Comparison of ENCODE assay signal across 19 cellular contexts in genomic region chr4:139607302-139608060, GRCh38. TPM values are rescaled to one million over a fixed set of nuclear protein-coding genes. Genes with fewer than 3 reads are reported as not detected.
DNase-seq lines count a peak whose midpoint lies in the region; ATAC-seq and TF ChIP-seq lines count a peak whose summit lies in the region.
"Had no signal": no experiment of that assay in that cellular context is flagged by ENCODE, and none has a peak within 500 bp of the region (broad histone marks: within the 10 kb centered on the region; RNA-seq: fewer than 3 reads in every experiment).

No MANE protein-coding gene starts in this region.

- no peak overlapping the region for H3K4me2 ChIP-seq in SK-N-SH

- TF ChIP-seq EP300 in SK-N-SH (IDR thresholded peaks at IDR 0.05; ENCODE audit: borderline replicate concordance in 1 of 2, low read depth in 1 of 2, low read length in 1 of 2): no peak
- no peak for TF ChIP-seq EP300 in gastroesophageal sphincter (IDR thresholded peaks at IDR 0.05)

- no peak for TF ChIP-seq POLR2A in gastroesophageal sphincter (IDR thresholded peaks at IDR 0.05)

- H3K27ac ChIP-seq in SK-N-SH (ENCODE audit: low read depth in 2 of 2, low read length in 1 of 2) (no peak overlapping the region), SK-N-MC (peak overlapping the region; percentile 26; the same call in 1 of the 2 replicates), thoracic aorta (no peak overlapping the region), gastroesophageal sphincter (no peak overlapping the region)
- H3K27ac ChIP-seq: right atrium auricular region had no signal

- POLR2A ChIA-PET in SK-N-SH (lab: Yijun Ruan, JAX): interaction anchor here (0.6 kb wide), 1 partner anchor 20 kb away, joined by 3 read pairs; no protein-coding TSS in a partner anchor

- H3K9ac ChIP-seq in SK-N-SH: no peak overlapping the region
- no peak overlapping the region for H3K9ac ChIP-seq in SK-N-MC (ENCODE audit: insufficient read length)

- DNase-seq in SK-N-SH (no peak), SK-N-MC (ENCODE audit: low read depth, low spot score) (no peak), fibroblast of mammary gland (ENCODE audit: low read depth) (peak; percentile 62), thoracic aorta (ENCODE audit: low spot score) (no peak), cortex of kidney (lab: John Stamatoyannopoulos, UW) (no peak)
- DNase-seq: 8988T; activated CD8-positive, alpha-beta memory T cell treated with anti-CD3 and anti-CD28 coated beads, Interleukin-2, amount 50 U/mL, for 4 hours; activated naive CD4-positive, alpha-beta T cell treated with anti-CD3 and anti-CD28 coated beads, Interleukin-2, amount 10 ng/mL, durations not matched to agents 7 days and 5 days; CD8-positive, alpha-beta memory T cell; effector CD4-positive, alpha-beta T cell; naive thymus-derived CD8-positive, alpha-beta T cell; NCI-H2171; NCI-H774; stimulated activated CD4-positive, alpha-beta T cell treated with anti-CD3 and anti-CD28 coated beads, Interleukin-2, amount 100 ng/mL, for 24 hours had no signal

- ATAC-seq in SK-N-SH treated with all-trans-retinoic acid at 6 μM for 48 hours: no peak
- ATAC-seq in thoracic aorta (ENCODE audit: insufficient number of reproducible peaks, low FRiP score, low read depth): no peak
- no peak for ATAC-seq in HG02763 (IDR thresholded peaks at IDR 0.05; ENCODE audit: unreplicated experiment)
- ATAC-seq in gastroesophageal sphincter: no peak

- no peaks in the 10 kb centered on the region for H4K20me1 ChIP-seq in SK-N-SH (ENCODE audit: insufficient read depth)

- TF ChIP-seq RAD21 in SK-N-SH (IDR thresholded peaks at IDR 0.05; ENCODE audit: low read length): no peak

- no peak overlapping the region for H3K4me3 ChIP-seq in SK-N-SH (ENCODE audit: low read depth in 2 of 2, low read length in 1 of 2)
- no peak overlapping the region for H3K4me3 ChIP-seq in SK-N-MC
- no peak overlapping the region for H3K4me3 ChIP-seq in fibroblast of mammary gland (ENCODE audit: control insufficient read depth, low read depth, low read length)
- peak overlapping the region; percentile 57 for H3K4me3 ChIP-seq in thoracic aorta
- no peak overlapping the region for H3K4me3 ChIP-seq in gastroesophageal sphincter

- H3F3A ChIP-seq in SK-N-SH (replicated peaks; ENCODE audit: insufficient read depth): peaks cover 4% of the 10 kb centered on the region

- WGBS in SK-N-SH (ENCODE audit: low lambda C conversion rate): 56% methylated on average over 5 of the region's 5 CpGs
- 54 to 72% methylated on average over 4 to 5 of the region's 5 CpGs for WGBS in gastroesophageal sphincter (ENCODE audit: low coverage in 1 of 2), 2 donors

- H3K9me3 ChIP-seq in SK-N-SH (no peaks in the 10 kb centered on the region), SK-N-MC (ENCODE audit: low read depth, low read length) (no peaks in the 10 kb centered on the region), thoracic aorta (no peaks in the 10 kb centered on the region), gastroesophageal sphincter (no peaks in the 10 kb centered on the region)
- H3K9me3 ChIP-seq: breast epithelium, right atrium auricular region had no signal

- H3K27me3 ChIP-seq in SK-N-SH (ENCODE audit: insufficient read depth) (no peaks in the 10 kb centered on the region), thoracic aorta (replicated peaks; ENCODE audit: insufficient read depth) (no peaks in the 10 kb centered on the region), gastroesophageal sphincter (no peaks in the 10 kb centered on the region)
- H3K27me3 ChIP-seq: breast epithelium, right atrium auricular region had no signal

- H3K9me2 ChIP-seq in SK-N-SH: no peaks in the 10 kb centered on the region

- no peaks in the 10 kb centered on the region for H3K36me3 ChIP-seq in SK-N-SH (replicated peaks in 1 of 2; ENCODE audit: control insufficient read depth in 1 of 2, insufficient read depth in 2 of 2, low read length in 1 of 2)
- no peaks in the 10 kb centered on the region for H3K36me3 ChIP-seq in SK-N-MC (ENCODE audit: insufficient read depth, low read length)
- H3K36me3 ChIP-seq in thoracic aorta: no peaks in the 10 kb centered on the region
- no peaks in the 10 kb centered on the region for H3K36me3 ChIP-seq in gastroesophageal sphincter
- H3K36me3 ChIP-seq: breast epithelium, right atrium auricular region had no signal

- H3K4me1 ChIP-seq in SK-N-SH (ENCODE audit: control insufficient read depth in 1 of 2, insufficient read depth in 2 of 2, low read depth in 1 of 2, low read length in 1 of 2): peaks cover 0 to 23% of the 10 kb centered on the region in 2 experiments; a peak in 1 of 4 replicates
- peaks cover 0 to 4% of the 10 kb centered on the region in 2 donors for H3K4me1 ChIP-seq in thoracic aorta (ENCODE audit: control insufficient read depth in 1 of 2, low read depth in 2 of 2)
- no peaks in the 10 kb centered on the region for H3K4me1 ChIP-seq in gastroesophageal sphincter
- H3K4me1 ChIP-seq: breast epithelium, right atrium auricular region had no signal

- CTCF ChIA-PET in SK-N-SH (lab: Yijun Ruan, JAX): interaction anchor here (5.8 kb wide), 1 partner anchor 47 kb away, joined by 157 read pairs; no protein-coding TSS in a partner anchor

- H2AFZ ChIP-seq in SK-N-SH (ENCODE audit: low read depth): no peak overlapping the region

- H3K79me2 ChIP-seq in SK-N-SH (ENCODE audit: insufficient read depth): no peaks in the 10 kb centered on the region

- TF ChIP-seq CTCF in SK-N-SH (IDR thresholded peaks at IDR 0.05): no peak
- no peak for TF ChIP-seq CTCF in fibroblast of mammary gland (conservative IDR thresholded peaks at IDR 0.05; ENCODE audit: control insufficient read depth, insufficient read depth, low read depth, low read length)
- no peak for TF ChIP-seq CTCF in thoracic aorta (IDR thresholded peaks at IDR 0.05)
- no peak for TF ChIP-seq CTCF in gastroesophageal sphincter (IDR thresholded peaks at IDR 0.05)

TF ChIP-seq in SK-N-SH treated with all-trans-retinoic acid at 6 μM for 48 hours, 23 proteins besides CTCF, POLR2A, EP300 and RAD21:
- TF ChIP-seq CSRNP3 (CRISPR knock-in tag; IDR thresholded peaks at IDR 0.05) (no peak), GLIS3 (CRISPR knock-in tag; IDR thresholded peaks at IDR 0.05) (no peak), RARB (CRISPR knock-in tag; IDR thresholded peaks at IDR 0.05) (no peak), ZNF70 (CRISPR knock-in tag; IDR thresholded peaks at IDR 0.05) (no peak), ISL1 (CRISPR knock-in tag; IDR thresholded peaks at IDR 0.05) (peak; percentile 35; the same call in 1 of the 2 replicates), TCF4 (CRISPR knock-in tag; IDR thresholded peaks at IDR 0.05; ENCODE audit: borderline replicate concordance) (no peak), ZFP30 (CRISPR knock-in tag; IDR thresholded peaks at IDR 0.05) (no peak)
TF ChIP-seq in SK-N-SH treated with all-trans-retinoic acid at 6 μM for 48 hours: peak in this region for 1.

TF ChIP-seq in SK-N-SH, 30 proteins besides CTCF, POLR2A, EP300 and RAD21 (continues in another document):
- TF ChIP-seq FOSL2 (IDR thresholded peaks at IDR 0.05; ENCODE audit: borderline replicate concordance, low read depth): no peak
- TF ChIP-seq FOXM1 (IDR thresholded peaks at IDR 0.05; ENCODE audit: low read depth): no peak
- no peak for TF ChIP-seq TEAD4 (IDR thresholded peaks at IDR 0.05; ENCODE audit: borderline replicate concordance, insufficient read depth)
- no peak for TF ChIP-seq POLR2AphosphoS5 (IDR thresholded peaks at IDR 0.05; ENCODE audit: low read depth, low read length)
- TF ChIP-seq EZH2phosphoT487 (IDR thresholded peaks at IDR 0.05; ENCODE audit: borderline replicate concordance, low read depth): no peak
- TF ChIP-seq USF1 (IDR thresholded peaks at IDR 0.05; ENCODE audit: borderline replicate concordance, low read depth): no peak
- no peak for TF ChIP-seq ZBTB33 (IDR thresholded peaks at IDR 0.05; ENCODE audit: borderline replicate concordance, low read depth)
- no peak for TF ChIP-seq MXI1 (IDR thresholded peaks at IDR 0.05; ENCODE audit: low read depth, low read length)
- TF ChIP-seq IRF3 (IDR thresholded peaks at IDR 0.05; ENCODE audit: low read depth, low read length): no peak

RNA-seq across cellular contexts. Expression of gene SETD7, which starts 51.5 kb away (rescaled TPM):
- polyA plus RNA-seq in SK-N-SH (2012; rRNA removed): 5.0 and 6.8 TPM in 2 replicates
- polyA plus RNA-seq in SK-N-SH (2012; cell fraction: cytosol; rRNA removed): 8.3 and 9.2 TPM in 2 replicates
- polyA plus RNA-seq in SK-N-SH (2012; cell fraction: nucleus; rRNA removed): 2.7 and 5.2 TPM in 2 replicates
- total RNA-seq in thoracic aorta: 100 to 1,000 TPM in 1 of 2 donors, 10 to 100 TPM in 1; 74.7 to 101 TPM
- total RNA-seq in gastroesophageal sphincter: 10 to 100 TPM; 72.7 to 92.2 (median 88.3) TPM

RNA-seq across cellular contexts. Expression of gene MGST2, which starts 58.1 kb away (rescaled TPM):
- polyA plus RNA-seq in SK-N-SH (2012; rRNA removed): 26.5 and 32.1 TPM in 2 replicates
- 33.4 and 43.3 TPM in 2 replicates for polyA plus RNA-seq in SK-N-SH (2012; cell fraction: cytosol; rRNA removed)
- polyA plus RNA-seq in SK-N-SH (2012; cell fraction: nucleus; rRNA removed): 10.8 and 15.8 TPM in 2 replicates
- total RNA-seq in thoracic aorta (10 to 100 TPM; 24.3 to 35.5 TPM), gastroesophageal sphincter (10 to 100 TPM; 26.5 to 53.9 (median 38.5) TPM)
